Comparison of ENCODE assay signal across 22 cellular contexts in the genomic region with DNA sequence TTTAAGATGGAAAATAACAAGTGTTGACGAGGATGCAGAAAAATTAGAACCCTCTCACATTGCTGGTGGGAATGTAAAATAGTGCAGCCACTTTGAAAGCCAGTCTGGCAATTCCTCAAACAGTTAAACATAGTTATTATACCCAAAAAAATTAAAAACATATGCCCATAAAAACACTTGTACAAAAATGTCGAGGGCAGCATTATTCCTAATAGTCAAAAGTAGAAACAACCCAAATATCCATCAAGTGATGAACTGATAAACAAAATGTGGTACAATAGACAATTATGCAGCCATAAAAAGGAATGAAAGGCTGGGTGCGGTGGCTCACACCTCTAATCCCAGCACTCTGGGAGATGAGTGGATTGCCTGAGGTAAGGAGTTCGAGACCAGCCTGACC. TPM values are rescaled to one million over a fixed set of nuclear protein-coding genes. Genes with fewer than 3 reads are reported as not detected.
DNase-seq lines count a peak whose midpoint lies in the region; ATAC-seq, FAIRE-seq and TF ChIP-seq lines count a peak whose summit lies in the region.
"Had no signal": no experiment of that assay in that cellular context is flagged by ENCODE, and none has a peak within 500 bp of the region (broad histone marks: within the 10 kb centered on the region; RNA-seq: fewer than 3 reads in every experiment).

No MANE protein-coding gene starts in this region.

- no peak overlapping the region for H3K18ac ChIP-seq in IMR-90 (ENCODE audit: low read depth, low read length)

- H2AK9ac ChIP-seq in IMR-90 (replicated peaks; ENCODE audit: low read depth, low read length, poor library complexity): no peak overlapping the region

- in situ Hi-C loops in IMR-90 (cut with MboI; ENCODE audit: low sequenced_read_pairs): no loop called here

- no peak overlapping the region for H3K4me2 ChIP-seq in IMR-90 (ENCODE audit: low read depth, low read length)

- no peak for TF ChIP-seq CTCF in natural killer cell (IDR thresholded peaks at IDR 0.05)
- TF ChIP-seq CTCF in IMR-90 (conservative IDR thresholded peaks at IDR 0.05; ENCODE audit: low read depth, low read length): no peak

- H3K36me3 Mint-ChIP-seq in natural killer cell: peaks cover 8% of the 10 kb centered on the region
- no peaks in the 10 kb centered on the region for H3K36me3 Mint-ChIP-seq in natural killer cell treated with Interleukin-12 subunit alpha and Interleukin-12 subunit beta and Interleukin-15 and Interleukin-18, amount 100 ng/mL, for 72 hours

- H4K8ac ChIP-seq in IMR-90 (ENCODE audit: low read depth in 2 of 2, low read length in 2 of 2): no peak overlapping the region

- H3K27me3 Mint-ChIP-seq in natural killer cell (ENCODE audit: low read depth in 2 of 2): no peaks in the 10 kb centered on the region
- no peaks in the 10 kb centered on the region for H3K27me3 Mint-ChIP-seq in natural killer cell treated with Interleukin-12 subunit alpha and Interleukin-12 subunit beta and Interleukin-15 and Interleukin-18, amount 100 ng/mL, for 72 hours
- H3K27me3 Mint-ChIP-seq: CD4-positive, alpha-beta memory T cell had no signal

- no peak overlapping the region for H3K4ac ChIP-seq in IMR-90 (ENCODE audit: low read depth, low read length)

- no peaks in the 10 kb centered on the region for H3K4me1 ChIP-seq in IMR-90 (ENCODE audit: control insufficient read depth, insufficient read depth, low read length)

- no peak overlapping the region for H4K91ac ChIP-seq in IMR-90 (ENCODE audit: insufficient read depth, low read depth, low read length)

- peaks cover 4 to 7% of the 10 kb centered on the region in 2 experiments; a peak in 1 of 4 replicates for H3K79me1 ChIP-seq in IMR-90 (ENCODE audit: low read depth in 1 of 2, low read length in 2 of 2)

- DNase-seq in natural killer cell (no peak), IMR-90 (no peak), GM19240 (ENCODE audit: insufficient read length, low spot score) (no peak), SK-N-DZ (ENCODE audit: low spot score) (no peak)
- no peak for DNase-seq in natural killer cell treated with Interleukin-12 subunit alpha and Interleukin-12 subunit beta and Interleukin-15 and Interleukin-18, amount 100 ng/mL, for 72 hours (ENCODE audit: low spot score)
- DNase-seq: 8988T; C1 segment of cervical spinal cord; Calu3; CD4-positive, alpha-beta memory T cell; COR-L47; DMS53; DMS79 treated with DMSO at 0.1 percent for 48 hours; GF-D8; GOT3; H7; HCEC 1CT had no signal

- H3K4me3 ChIP-seq in IMR-90 (ENCODE audit: insufficient read depth, low read depth, low read length): no peak overlapping the region

- H3K9me3 ChIP-seq in IMR-90 (ENCODE audit: control insufficient read depth, insufficient read depth, low read length): no peaks in the 10 kb centered on the region

- H3K9me3 Mint-ChIP-seq in natural killer cell: no peaks in the 10 kb centered on the region
- H3K9me3 Mint-ChIP-seq in natural killer cell treated with Interleukin-12 subunit alpha and Interleukin-12 subunit beta and Interleukin-15 and Interleukin-18, amount 100 ng/mL, for 72 hours: no peaks in the 10 kb centered on the region
- H3K9me3 Mint-ChIP-seq: CD4-positive, alpha-beta memory T cell had no signal

- H2BK120ac ChIP-seq in IMR-90 (ENCODE audit: low read depth, low read length): no peak overlapping the region

- POLR2A ChIA-PET in IMR-90 (lab: Charles Lee; ENCODE audit: unreplicated experiment): no interaction called here

- no peak overlapping the region for H2BK20ac ChIP-seq in IMR-90 (ENCODE audit: low read depth, low read length)

- no peak overlapping the region for H3K56ac ChIP-seq in IMR-90 (ENCODE audit: extremely low read depth, insufficient read depth, low read length)

- no peak overlapping the region for H3K9ac ChIP-seq in IMR-90 (ENCODE audit: low read depth, low read length)

- no peak overlapping the region for H2AFZ ChIP-seq in IMR-90 (replicated peaks; ENCODE audit: low read length, poor library complexity)

- peaks cover 4% of the 10 kb centered on the region; the same call in 1 of the 2 replicates for H3K9me1 ChIP-seq in IMR-90 (ENCODE audit: insufficient read depth, low read length)

- intact Hi-C loops in natural killer cell (cut with micrococcal nuclease) (no loop called here), IMR-90 (cut with micrococcal nuclease) (no loop called here)

- no peak overlapping the region for H2BK15ac ChIP-seq in IMR-90 (ENCODE audit: low read depth, low read length)

- TF ChIP-seq RAD21 in IMR-90 (IDR thresholded peaks at IDR 0.05; ENCODE audit: low read length): no peak

- no peak overlapping the region for H3K23ac ChIP-seq in IMR-90 (ENCODE audit: low read depth, low read length)

- BruUV-seq in IMR-90 (replicated peaks; lab: Mats Ljungman, UMichigan): no TSS peak

- H2AK5ac ChIP-seq in IMR-90 (ENCODE audit: low read depth, low read length): no peak overlapping the region

- dilution Hi-C loops in IMR-90 (cut with HindIII; ENCODE audit: low sequenced_read_pairs, unreplicated experiment): no loop called here

- H4K5ac ChIP-seq in IMR-90 (ENCODE audit: low read depth, low read length): no peak overlapping the region

- no peak overlapping the region for H2BK5ac ChIP-seq in IMR-90 (ENCODE audit: low read depth, low read length, poor library complexity, severe bottlenecking)

- peak; percentile 47 for FAIRE-seq in islet of Langerhans (lab: Jason Lieb, UNC)

- H3K27me3 ChIP-seq in IMR-90 (ENCODE audit: control insufficient read depth, insufficient read depth, low read length): no peaks in the 10 kb centered on the region

- CTCF ChIA-PET in IMR-90 (lab: Yijun Ruan, JAX): no interaction called here

- ATAC-seq in natural killer cell (no peak), IMR-90 (ENCODE audit: low read depth) (no peak), HG02870 (IDR thresholded peaks at IDR 0.05; ENCODE audit: unreplicated experiment) (no peak)
- ATAC-seq in natural killer cell treated with Interleukin-12 subunit alpha and Interleukin-12 subunit beta and Interleukin-15 and Interleukin-18, amount 100 ng/mL, for 72 hours: no peak

- peak overlapping the region; percentile 26 to 42 for H3K27ac Mint-ChIP-seq in natural killer cell
- peak overlapping the region in 1 of 2 donors; percentile 84 for H3K27ac Mint-ChIP-seq in natural killer cell treated with Interleukin-12 subunit alpha and Interleukin-12 subunit beta and Interleukin-15 and Interleukin-18, amount 100 ng/mL, for 72 hours

- H3K14ac ChIP-seq in IMR-90 (replicated peaks; ENCODE audit: low read depth, low read length): no peak overlapping the region

- H3K4me3 Mint-ChIP-seq in natural killer cell: no peak overlapping the region
- H3K4me3 Mint-ChIP-seq in natural killer cell treated with Interleukin-12 subunit alpha and Interleukin-12 subunit beta and Interleukin-15 and Interleukin-18, amount 100 ng/mL, for 72 hours: no peak overlapping the region

- peaks cover 32 to 40% of the 10 kb centered on the region in 2 donors for H3K4me1 Mint-ChIP-seq in natural killer cell
- peaks cover 23 to 30% of the 10 kb centered on the region in 2 donors for H3K4me1 Mint-ChIP-seq in natural killer cell treated with Interleukin-12 subunit alpha and Interleukin-12 subunit beta and Interleukin-15 and Interleukin-18, amount 100 ng/mL, for 72 hours (ENCODE audit: low read depth in 2 of 2)

- no peak overlapping the region for H3K27ac ChIP-seq in IMR-90 (ENCODE audit: insufficient read depth, low read length)

- TF ChIP-seq POLR2A in IMR-90 (IDR thresholded peaks at IDR 0.05; ENCODE audit: low read depth, low read length): no peak

- H3K36me3 ChIP-seq in IMR-90 (ENCODE audit: control insufficient read depth, insufficient read depth, low read length): peaks cover 28% of the 10 kb centered on the region

- H4K20me1 ChIP-seq in IMR-90 (ENCODE audit: insufficient read depth, low read length): no peaks in the 10 kb centered on the region

- WGBS in IMR-90 (ENCODE audit: extremely low coverage in 2 of 2, insufficient read length in 1 of 2), 2 experiments: no CpG with 5 or more reads among the region's 4 CpGs

TF ChIP-seq in IMR-90, 13 proteins besides CTCF, POLR2A, EP300 and RAD21 (continues in another document):
- TF ChIP-seq, protein P1, sequence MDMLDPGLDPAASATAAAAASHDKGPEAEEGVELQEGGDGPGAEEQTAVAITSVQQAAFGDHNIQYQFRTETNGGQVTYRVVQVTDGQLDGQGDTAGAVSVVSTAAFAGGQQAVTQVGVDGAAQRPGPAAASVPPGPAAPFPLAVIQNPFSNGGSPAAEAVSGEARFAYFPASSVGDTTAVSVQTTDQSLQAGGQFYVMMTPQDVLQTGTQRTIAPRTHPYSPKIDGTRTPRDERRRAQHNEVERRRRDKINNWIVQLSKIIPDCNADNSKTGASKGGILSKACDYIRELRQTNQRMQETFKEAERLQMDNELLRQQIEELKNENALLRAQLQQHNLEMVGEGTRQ (IDR thresholded peaks at IDR 0.05; ENCODE audit: low read depth, low read length): no peak
- peak; percentile 77 for TF ChIP-seq MAFK (IDR thresholded peaks at IDR 0.05; ENCODE audit: low read depth, low read length)

RNA-seq across cellular contexts. Expression of a gene that starts 6.3 kb away (rescaled TPM):
- total RNA-seq in natural killer cell: 100 to 1,000 TPM; 286 to 344 (median 317) TPM
- 100 to 1,000 TPM in 1 of 2 donors, 10 to 100 TPM in 1; 96.0 to 129 TPM for total RNA-seq in natural killer cell treated with Interleukin-12 subunit alpha and Interleukin-12 subunit beta and Interleukin-15 and Interleukin-18, amount 100 ng/mL, for 72 hours
- total RNA-seq in IMR-90 (2012; rRNA removed): 22.8 and 26.3 TPM in 2 replicates
- 56.9 and 62.7 TPM in 2 replicates for polyA plus RNA-seq in IMR-90 (2012; rRNA removed)
- polyA plus RNA-seq in IMR-90 (2012; cell fraction: cytosol; rRNA removed): 46.3 and 52.4 TPM in 2 replicates
- polyA plus RNA-seq in IMR-90 (2012; cell fraction: nucleus; rRNA removed; ENCODE audit: low replicate concordance): 64.6 and 81.5 TPM in 2 replicates
- polyA plus RNA-seq in SK-N-DZ (2014; cell fraction: cytosol; rRNA removed): 23.2 and 36.2 TPM in 2 replicates
- polyA plus RNA-seq in SK-N-DZ (2014; cell fraction: nucleus; rRNA removed): 16.2 and 23.6 TPM in 2 replicates

RNA-seq across cellular contexts. Expression of a gene that starts 42.0 kb away (rescaled TPM):
- total RNA-seq in natural killer cell (10 to 100 TPM; 26.4 to 37.6 (median 36.7) TPM), IMR-90 (2012; rRNA removed) (15.3 and 16.8 TPM in 2 replicates)
- total RNA-seq in natural killer cell treated with Interleukin-12 subunit alpha and Interleukin-12 subunit beta and Interleukin-15 and Interleukin-18, amount 100 ng/mL, for 72 hours: 10 to 100 TPM; 32.1 to 35.0 TPM
- 15.2 and 15.5 TPM in 2 replicates for polyA plus RNA-seq in IMR-90 (2012; rRNA removed)
- 11.2 and 13.9 TPM in 2 replicates for polyA plus RNA-seq in IMR-90 (2012; cell fraction: cytosol; rRNA removed)
- polyA plus RNA-seq in IMR-90 (2012; cell fraction: nucleus; rRNA removed; ENCODE audit: low replicate concordance): 22.0 and 84.5 TPM in 2 replicates
- polyA plus RNA-seq in SK-N-DZ (2014; cell fraction: cytosol; rRNA removed): 13.3 and 14.2 TPM in 2 replicates
- polyA plus RNA-seq in SK-N-DZ (2014; cell fraction: nucleus; rRNA removed): 9.8 and 14.6 TPM in 2 replicates

RNA-seq across cellular contexts. Expression of a gene that starts 51.0 kb away (rescaled TPM):
- total RNA-seq in natural killer cell (not detected), IMR-90 (2012; rRNA removed) (not detected in 2 replicates)
- not detected for total RNA-seq in natural killer cell treated with Interleukin-12 subunit alpha and Interleukin-12 subunit beta and Interleukin-15 and Interleukin-18, amount 100 ng/mL, for 72 hours
- not detected in 2 replicates for polyA plus RNA-seq in IMR-90 (2012; rRNA removed)
- polyA plus RNA-seq in IMR-90 (2012; cell fraction: cytosol; rRNA removed): not detected in 2 replicates
- not detected in 2 replicates for polyA plus RNA-seq in IMR-90 (2012; cell fraction: nucleus; rRNA removed; ENCODE audit: low replicate concordance)
- polyA plus RNA-seq in SK-N-DZ (2014; cell fraction: cytosol; rRNA removed): not detected in 2 replicates
- not detected in 2 replicates for polyA plus RNA-seq in SK-N-DZ (2014; cell fraction: nucleus; rRNA removed)
- total RNA-seq: A673; Calu3; CD4-positive, alpha-beta memory T cell; Daoy; G401; H7 had no signal
- polyA plus RNA-seq: BJ; CD4-positive, alpha-beta memory T cell had no signal
